15 cellular contexts compared by ENCODE assay signal in the genomic region with DNA sequence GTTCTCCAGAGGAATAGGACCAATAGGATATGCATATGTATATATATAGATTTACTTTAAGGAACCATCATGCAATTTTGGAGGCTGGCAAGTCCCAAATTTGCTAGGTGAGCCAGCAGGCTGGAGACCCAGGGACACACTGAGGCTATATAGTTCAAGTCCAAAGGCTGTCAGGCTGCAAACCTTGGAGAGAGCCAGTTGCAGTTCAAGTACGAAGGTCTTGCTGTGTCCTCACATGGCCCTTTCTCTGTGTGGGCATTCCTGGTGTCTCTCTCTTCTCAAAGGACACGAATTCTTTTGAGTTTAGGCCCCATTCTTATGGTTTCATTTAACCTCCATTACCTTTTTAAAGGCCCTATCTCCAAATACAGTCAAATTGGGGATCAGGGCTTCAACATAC.
DNase-seq lines count a peak whose midpoint lies in the region; ATAC-seq and TF ChIP-seq lines count a peak whose summit lies in the region.
"Had no signal": no experiment of that assay in that cellular context is flagged by ENCODE, and none has a peak within 500 bp of the region (broad histone marks: within the 10 kb centered on the region; RNA-seq: fewer than 3 reads in every experiment).

No MANE protein-coding gene starts in this region.

- H3K27ac ChIP-seq in Peyer's patch (peak overlapping the region in 3 of 4 donors; percentile 14 to 92 (median 75)), liver (ENCODE audit: low read depth in 1 of 2, low read length in 2 of 2) (peak overlapping the region; percentile 89 to 98), upper lobe of left lung (no peak overlapping the region), dorsolateral prefrontal cortex (peak overlapping the region in 24 of 59 donors; percentile 6 to 84 (median 45)), aorta (ENCODE audit: low read depth in 1 of 2, low read length in 2 of 2) (no peak overlapping the region)
- H3K27ac ChIP-seq: C4-2B had no signal

- peaks cover 28% of the 10 kb centered on the region for H3K4me1 Mint-ChIP-seq in activated naive CD8-positive, alpha-beta T cell (ENCODE audit: low read depth)
- peaks cover 34% of the 10 kb centered on the region for H3K4me1 Mint-ChIP-seq in activated naive CD8-positive, alpha-beta T cell treated with anti-CD3 and anti-CD28 coated beads for 36 hours

- 31% methylated on average over 2 of the region's 2 CpGs for WGBS in liver
- 84 to 87% methylated on average over 2 of the region's 2 CpGs for WGBS in upper lobe of left lung, 2 donors
- WGBS in aorta, 2 donors: 72 to 73% methylated on average over 2 of the region's 2 CpGs

- H3K36me3 Mint-ChIP-seq in activated naive CD8-positive, alpha-beta T cell: no peaks in the 10 kb centered on the region
- peaks cover 36% of the 10 kb centered on the region for H3K36me3 Mint-ChIP-seq in activated naive CD8-positive, alpha-beta T cell treated with anti-CD3 and anti-CD28 coated beads for 36 hours

- TF ChIP-seq CTCF in Peyer's patch (IDR thresholded peaks at IDR 0.05) (no peak), liver (IDR thresholded peaks at IDR 0.05; ENCODE audit: low read depth, low read length, missing input control) (no peak), upper lobe of left lung (IDR thresholded peaks at IDR 0.05) (no peak), dorsolateral prefrontal cortex (IDR thresholded peaks at IDR 0.05 in 54 of 56, conservative IDR thresholded peaks at IDR 0.05 in 2 of 56; ENCODE audit: low read depth in 1 of 56, partially characterized antibody in 56 of 56) (no peak)

- no peak for ATAC-seq in upper lobe of left lung (ENCODE audit: low FRiP score in 2 of 2)
- no peak for ATAC-seq in aorta (ENCODE audit: low FRiP score)

- H3K36me3 ChIP-seq in Peyer's patch (peaks cover 0 to 49% (median 0%) of the 10 kb centered on the region in 3 donors), liver (ENCODE audit: control insufficient read depth in 4 of 4, insufficient read depth in 3 of 4, low read depth in 1 of 4, low read length in 3 of 4) (peaks cover 2 to 38% (median 24%) of the 10 kb centered on the region in 4 donors), upper lobe of left lung (peaks cover 0 to 16% (median 8%) of the 10 kb centered on the region in 4 donors), aorta (ENCODE audit: control insufficient read depth in 1 of 2, insufficient read depth in 2 of 2, low read length in 1 of 2) (peaks cover 0 to under 1% of the 10 kb centered on the region in 2 donors)

- H3K4me1 ChIP-seq in Peyer's patch: peaks cover 0 to 18% (median 6%) of the 10 kb centered on the region in 4 donors
- H3K4me1 ChIP-seq in liver (ENCODE audit: control insufficient read depth in 4 of 4, insufficient read depth in 4 of 4, low read length in 3 of 4): peaks cover 8 to 52% (median 16%) of the 10 kb centered on the region in 4 donors
- H3K4me1 ChIP-seq in upper lobe of left lung: peaks cover 5 to 10% (median 6%) of the 10 kb centered on the region in 4 donors
- H3K4me1 ChIP-seq in aorta (ENCODE audit: control insufficient read depth in 1 of 2, insufficient read depth in 2 of 2, low read length in 2 of 2): no peaks in the 10 kb centered on the region

- H3K27me3 ChIP-seq in Peyer's patch (no peaks in the 10 kb centered on the region), liver (ENCODE audit: control insufficient read depth in 4 of 4, insufficient read depth in 4 of 4, low read length in 3 of 4) (no peaks in the 10 kb centered on the region), upper lobe of left lung (no peaks in the 10 kb centered on the region), dorsolateral prefrontal cortex (no peaks in the 10 kb centered on the region), aorta (ENCODE audit: control insufficient read depth in 1 of 2, insufficient read depth in 2 of 2, low read length in 1 of 2) (no peaks in the 10 kb centered on the region)

- no peak for TF ChIP-seq EP300 in upper lobe of left lung (IDR thresholded peaks at IDR 0.05)

- no peak overlapping the region for H3K4me3 Mint-ChIP-seq in activated naive CD8-positive, alpha-beta T cell
- no peak overlapping the region for H3K4me3 Mint-ChIP-seq in activated naive CD8-positive, alpha-beta T cell treated with anti-CD3 and anti-CD28 coated beads for 36 hours

- intact Hi-C loops in dorsolateral prefrontal cortex (cut with DNase I): no loop called here
- intact Hi-C loops in aorta (cut with DNase I): no loop called here

- no peaks in the 10 kb centered on the region for H3K27me3 Mint-ChIP-seq in activated naive CD8-positive, alpha-beta T cell
- H3K27me3 Mint-ChIP-seq in activated naive CD8-positive, alpha-beta T cell treated with anti-CD3 and anti-CD28 coated beads for 36 hours: no peaks in the 10 kb centered on the region

- H3K4me3 ChIP-seq in Peyer's patch (peak overlapping the region in 2 of 4 donors; percentile 16 to 47), liver (ENCODE audit: low read depth in 1 of 3, low read length in 3 of 3) (peak overlapping the region; percentile 19 to 78 (median 75)), upper lobe of left lung (no peak overlapping the region), dorsolateral prefrontal cortex (no peak overlapping the region), aorta (ENCODE audit: low read length in 2 of 2) (no peak overlapping the region)

- DNase-seq in activated naive CD8-positive, alpha-beta T cell treated with anti-CD3 and anti-CD28 coated beads for 36 hours: no peak
- DNase-seq in Peyer's patch (peak in 1 of 3 donors; percentile 72), upper lobe of left lung (no peak), dorsolateral prefrontal cortex (no peak), aorta (no peak)
- no peak for DNase-seq in activated CD8-positive, alpha-beta memory T cell treated with anti-CD3 and anti-CD28 coated beads for 24 hours
- DNase-seq: KBM-7, NCI-H1048, NCI-H1436 treated with DMSO at 0.1 percent for 48 hours, NCI-H2081, NCI-H510A treated with DMSO at 0.1 percent for 48 hours, Right ventricle myocardium superior had no signal

- TF ChIP-seq POLR2A in Peyer's patch (IDR thresholded peaks at IDR 0.05) (no peak), upper lobe of left lung (IDR thresholded peaks at IDR 0.05) (no peak)

- H3K9me3 Mint-ChIP-seq in activated naive CD8-positive, alpha-beta T cell (ENCODE audit: low read depth): no peaks in the 10 kb centered on the region
- no peaks in the 10 kb centered on the region for H3K9me3 Mint-ChIP-seq in activated naive CD8-positive, alpha-beta T cell treated with anti-CD3 and anti-CD28 coated beads for 36 hours

- peak; percentile 39 to 51 for TF ChIP-seq RAD21 in liver (IDR thresholded peaks at IDR 0.05)

- peak overlapping the region; percentile 61 for H3K27ac Mint-ChIP-seq in activated naive CD8-positive, alpha-beta T cell
- H3K27ac Mint-ChIP-seq in activated naive CD8-positive, alpha-beta T cell treated with anti-CD3 and anti-CD28 coated beads for 36 hours: no peak overlapping the region

- H3K9ac ChIP-seq in liver (ENCODE audit: low read depth in 1 of 2, low read length in 2 of 2): peak overlapping the region; percentile 78 to 79

- H3K9me3 ChIP-seq in Peyer's patch: no peaks in the 10 kb centered on the region
- H3K9me3 ChIP-seq in liver (ENCODE audit: control insufficient read depth in 4 of 4, low read length in 3 of 4): no peaks in the 10 kb centered on the region
- H3K9me3 ChIP-seq in upper lobe of left lung: no peaks in the 10 kb centered on the region
- H3K9me3 ChIP-seq in aorta (ENCODE audit: control insufficient read depth, low read length): no peaks in the 10 kb centered on the region

TF ChIP-seq in liver, 16 proteins besides CTCF, POLR2A, EP300 and RAD21 (continues in another document):
- TF ChIP-seq HNF4G (IDR thresholded peaks at IDR 0.05) (peak; percentile 80), YY1 (IDR thresholded peaks at IDR 0.05) (no peak), RXRA (IDR thresholded peaks at IDR 0.05) (peak; percentile 96 to 98), EGR1 (IDR thresholded peaks at IDR 0.05; ENCODE audit: low read depth in 2 of 2) (no peak), HNF4A (conservative IDR thresholded peaks at IDR 0.05) (peak; percentile 93 to 97), SP1 (IDR thresholded peaks at IDR 0.05) (peak; percentile 69), FOXA2 (IDR thresholded peaks at IDR 0.05) (no peak), JUND (IDR thresholded peaks at IDR 0.05) (peak; percentile 58 to 71), REST (IDR thresholded peaks at IDR 0.05) (peak; percentile 35), GABPA (IDR thresholded peaks at IDR 0.05 in 1 of 2, conservative IDR thresholded peaks at IDR 0.05 in 1 of 2) (no peak)
- TF ChIP-seq, protein P1, sequence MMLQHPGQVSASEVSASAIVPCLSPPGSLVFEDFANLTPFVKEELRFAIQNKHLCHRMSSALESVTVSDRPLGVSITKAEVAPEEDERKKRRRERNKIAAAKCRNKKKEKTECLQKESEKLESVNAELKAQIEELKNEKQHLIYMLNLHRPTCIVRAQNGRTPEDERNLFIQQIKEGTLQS (IDR thresholded peaks at IDR 0.05): no peak
- TF ChIP-seq, protein P2, sequence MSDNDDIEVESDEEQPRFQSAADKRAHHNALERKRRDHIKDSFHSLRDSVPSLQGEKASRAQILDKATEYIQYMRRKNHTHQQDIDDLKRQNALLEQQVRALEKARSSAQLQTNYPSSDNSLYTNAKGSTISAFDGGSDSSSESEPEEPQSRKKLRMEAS (IDR thresholded peaks at IDR 0.05): no peak

Comparison
In these comparisons a context has a peak if more than half of its experiments do, and no peak if none do; other contexts are left out.
1. H3K27ac ChIP-seq: peak in Peyer's patch (3 of 4) and liver (2 of 2); none in upper lobe of left lung (0 of 4) and aorta (0 of 2).
2. H3K4me3 ChIP-seq: peak in liver (3 of 3); none in upper lobe of left lung (0 of 4), dorsolateral prefrontal cortex (0 of 59) and aorta (0 of 2).